In the genomic region with DNA sequence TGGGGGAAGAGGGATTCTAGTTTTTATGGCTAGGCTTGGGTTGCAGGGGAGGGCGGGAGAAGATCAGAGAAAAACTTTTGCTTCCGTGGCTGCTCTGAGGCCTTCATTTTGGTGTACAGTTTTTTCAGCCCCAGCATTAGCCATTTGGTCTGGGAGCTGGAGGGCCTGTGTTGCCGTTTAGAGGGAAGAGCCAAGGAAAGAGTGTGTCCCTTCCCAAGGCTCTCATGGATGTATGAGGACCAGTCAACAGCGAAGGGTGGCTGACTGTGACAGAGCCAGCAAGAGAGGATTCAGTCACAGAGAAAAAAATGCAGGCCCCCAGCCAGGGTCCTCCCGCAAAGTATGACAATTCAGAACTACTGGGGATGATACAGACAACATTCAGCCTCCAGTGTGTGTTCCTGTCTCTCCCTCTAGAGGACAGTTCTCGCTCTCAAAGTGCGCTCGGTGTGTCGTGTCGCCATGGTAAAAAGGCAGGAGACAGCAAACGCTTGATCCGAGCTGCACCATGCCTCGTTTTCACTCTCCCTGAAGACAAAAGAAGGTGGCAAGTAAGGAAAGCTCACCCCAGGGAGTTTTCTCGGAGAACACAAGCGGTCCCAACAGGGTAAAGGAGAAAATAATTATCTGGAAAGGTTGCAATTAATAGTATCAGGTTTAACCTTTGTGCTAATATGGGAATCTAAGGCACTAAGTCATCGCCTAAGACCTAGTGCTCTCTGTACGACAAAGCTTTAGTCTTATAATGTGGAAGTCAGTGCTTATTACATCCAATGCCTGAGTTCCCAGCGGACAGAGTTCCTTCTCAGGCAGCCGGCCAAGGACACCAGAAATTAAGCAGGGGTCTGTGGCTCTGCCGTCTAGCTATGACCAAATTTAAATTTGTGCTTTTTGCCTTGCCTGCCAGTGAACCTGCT, we compare ENCODE assay signal across 1 cellular context.
A peak's percentile ranks its signal among the peaks of the same experiment; 100 is the strongest.
TF ChIP-seq lines count a peak whose summit lies in the region.

No MANE protein-coding gene starts in this region.

TF ChIP-seq in K562, 482 proteins besides CTCF, POLR2A, EP300 and RAD21 (continued from another document and continues in another):
- TF ChIP-seq, protein P1, sequence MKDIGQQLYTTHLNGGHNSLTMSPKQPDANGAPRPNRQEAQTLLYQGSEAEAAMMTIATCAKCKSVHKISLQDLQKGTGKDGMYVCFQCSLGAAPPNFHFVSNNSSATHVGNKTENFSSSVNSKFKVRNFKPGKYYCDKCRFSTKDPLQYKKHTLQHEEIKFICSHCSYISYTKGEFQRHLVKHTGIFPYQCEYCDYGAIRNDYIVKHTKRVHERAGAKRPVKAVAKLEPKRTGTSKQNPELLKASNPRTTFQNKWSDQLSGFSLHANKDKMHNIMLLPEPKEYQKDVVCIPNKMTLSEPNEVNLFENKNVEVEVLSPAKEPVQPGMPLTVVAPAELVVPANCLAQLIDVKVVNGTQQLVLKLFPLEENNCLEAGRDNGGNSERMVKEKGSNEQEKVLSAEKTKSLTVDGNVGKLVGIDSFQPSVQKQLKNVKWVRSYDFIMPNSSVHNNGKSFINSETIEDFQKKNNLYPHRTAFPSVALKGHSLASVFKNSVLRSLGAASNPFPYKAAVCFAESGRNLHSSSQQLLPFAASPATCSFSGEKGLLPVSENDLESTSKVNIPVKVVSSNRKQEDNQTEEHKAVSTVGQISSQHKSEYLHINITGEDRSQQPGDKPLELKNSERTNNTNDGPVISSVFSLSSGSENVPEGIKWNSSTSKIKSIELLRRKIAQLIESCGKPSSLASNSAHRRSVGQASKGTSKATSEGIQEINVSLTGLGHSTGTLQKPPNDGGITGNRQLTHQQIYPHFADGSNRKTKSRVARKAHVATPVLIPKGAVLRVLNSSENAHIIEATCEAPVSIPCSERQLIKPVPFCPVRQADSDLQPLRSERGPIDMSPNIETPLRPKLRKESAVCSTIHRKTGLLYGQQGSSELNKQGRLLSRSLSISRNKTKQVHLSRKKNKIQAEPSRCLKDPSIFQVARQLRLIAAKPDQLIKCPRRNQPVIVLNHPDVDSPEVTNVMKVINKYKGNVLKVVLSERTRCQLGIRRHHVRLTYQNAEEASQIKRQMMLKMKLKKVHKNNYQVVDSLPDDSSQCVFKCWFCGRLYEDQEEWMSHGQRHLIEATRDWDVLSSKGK (CRISPR knock-in tag; IDR thresholded peaks at IDR 0.05), result no peak
- TF ChIP-seq, protein P2, sequence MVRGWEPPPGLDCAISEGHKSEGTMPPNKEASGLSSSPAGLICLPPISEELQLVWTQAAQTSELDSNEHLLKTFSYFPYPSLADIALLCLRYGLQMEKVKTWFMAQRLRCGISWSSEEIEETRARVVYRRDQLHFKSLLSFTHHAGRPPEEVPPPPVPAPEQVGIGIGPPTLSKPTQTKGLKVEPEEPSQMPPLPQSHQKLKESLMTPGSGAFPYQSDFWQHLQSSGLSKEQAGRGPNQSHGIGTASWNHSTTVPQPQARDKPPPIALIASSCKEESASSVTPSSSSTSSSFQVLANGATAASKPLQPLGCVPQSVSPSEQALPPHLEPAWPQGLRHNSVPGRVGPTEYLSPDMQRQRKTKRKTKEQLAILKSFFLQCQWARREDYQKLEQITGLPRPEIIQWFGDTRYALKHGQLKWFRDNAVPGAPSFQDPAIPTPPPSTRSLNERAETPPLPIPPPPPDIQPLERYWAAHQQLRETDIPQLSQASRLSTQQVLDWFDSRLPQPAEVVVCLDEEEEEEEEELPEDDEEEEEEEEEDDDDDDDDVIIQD (CRISPR knock-in tag; IDR thresholded peaks at IDR 0.05), result no peak
- TF ChIP-seq ZKSCAN3 (CRISPR knock-in tag; IDR thresholded peaks at IDR 0.05), result no peak
- TF ChIP-seq SP1 (CRISPR knock-in tag; IDR thresholded peaks at IDR 0.05), result no peak
- no peak for TF ChIP-seq CBFB (CRISPR knock-in tag; IDR thresholded peaks at IDR 0.05)
- TF ChIP-seq, protein P3, sequence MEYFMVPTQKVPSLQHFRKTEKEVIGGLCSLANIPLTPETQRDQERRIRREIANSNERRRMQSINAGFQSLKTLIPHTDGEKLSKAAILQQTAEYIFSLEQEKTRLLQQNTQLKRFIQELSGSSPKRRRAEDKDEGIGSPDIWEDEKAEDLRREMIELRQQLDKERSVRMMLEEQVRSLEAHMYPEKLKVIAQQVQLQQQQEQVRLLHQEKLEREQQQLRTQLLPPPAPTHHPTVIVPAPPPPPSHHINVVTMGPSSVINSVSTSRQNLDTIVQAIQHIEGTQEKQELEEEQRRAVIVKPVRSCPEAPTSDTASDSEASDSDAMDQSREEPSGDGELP (CRISPR knock-in tag; IDR thresholded peaks at IDR 0.05; ENCODE audit: borderline replicate concordance), result no peak
- no peak for TF ChIP-seq PCBP2 (IDR thresholded peaks at IDR 0.05; ENCODE audit: low read depth, low read length, poor library complexity, severe bottlenecking)
- TF ChIP-seq, protein P4, sequence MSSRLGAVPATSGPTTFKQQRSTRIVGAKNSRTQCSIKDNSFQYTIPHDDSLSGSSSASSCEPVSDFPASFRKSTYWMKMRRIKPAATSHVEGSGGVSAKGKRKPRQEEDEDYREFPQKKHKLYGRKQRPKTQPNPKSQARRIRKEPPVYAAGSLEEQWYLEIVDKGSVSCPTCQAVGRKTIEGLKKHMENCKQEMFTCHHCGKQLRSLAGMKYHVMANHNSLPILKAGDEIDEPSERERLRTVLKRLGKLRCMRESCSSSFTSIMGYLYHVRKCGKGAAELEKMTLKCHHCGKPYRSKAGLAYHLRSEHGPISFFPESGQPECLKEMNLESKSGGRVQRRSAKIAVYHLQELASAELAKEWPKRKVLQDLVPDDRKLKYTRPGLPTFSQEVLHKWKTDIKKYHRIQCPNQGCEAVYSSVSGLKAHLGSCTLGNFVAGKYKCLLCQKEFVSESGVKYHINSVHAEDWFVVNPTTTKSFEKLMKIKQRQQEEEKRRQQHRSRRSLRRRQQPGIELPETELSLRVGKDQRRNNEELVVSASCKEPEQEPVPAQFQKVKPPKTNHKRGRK (tag; IDR thresholded peaks at IDR 0.05), result no peak
- 0 out of 2 replicates have a peak, but pooled peaks have one; percentile 30 for TF ChIP-seq ELF1 (tag; IDR thresholded peaks at IDR 0.05)
- TF ChIP-seq ZNF436 (CRISPR knock-in tag; IDR thresholded peaks at IDR 0.05), result no peak
- TF ChIP-seq, protein P5, sequence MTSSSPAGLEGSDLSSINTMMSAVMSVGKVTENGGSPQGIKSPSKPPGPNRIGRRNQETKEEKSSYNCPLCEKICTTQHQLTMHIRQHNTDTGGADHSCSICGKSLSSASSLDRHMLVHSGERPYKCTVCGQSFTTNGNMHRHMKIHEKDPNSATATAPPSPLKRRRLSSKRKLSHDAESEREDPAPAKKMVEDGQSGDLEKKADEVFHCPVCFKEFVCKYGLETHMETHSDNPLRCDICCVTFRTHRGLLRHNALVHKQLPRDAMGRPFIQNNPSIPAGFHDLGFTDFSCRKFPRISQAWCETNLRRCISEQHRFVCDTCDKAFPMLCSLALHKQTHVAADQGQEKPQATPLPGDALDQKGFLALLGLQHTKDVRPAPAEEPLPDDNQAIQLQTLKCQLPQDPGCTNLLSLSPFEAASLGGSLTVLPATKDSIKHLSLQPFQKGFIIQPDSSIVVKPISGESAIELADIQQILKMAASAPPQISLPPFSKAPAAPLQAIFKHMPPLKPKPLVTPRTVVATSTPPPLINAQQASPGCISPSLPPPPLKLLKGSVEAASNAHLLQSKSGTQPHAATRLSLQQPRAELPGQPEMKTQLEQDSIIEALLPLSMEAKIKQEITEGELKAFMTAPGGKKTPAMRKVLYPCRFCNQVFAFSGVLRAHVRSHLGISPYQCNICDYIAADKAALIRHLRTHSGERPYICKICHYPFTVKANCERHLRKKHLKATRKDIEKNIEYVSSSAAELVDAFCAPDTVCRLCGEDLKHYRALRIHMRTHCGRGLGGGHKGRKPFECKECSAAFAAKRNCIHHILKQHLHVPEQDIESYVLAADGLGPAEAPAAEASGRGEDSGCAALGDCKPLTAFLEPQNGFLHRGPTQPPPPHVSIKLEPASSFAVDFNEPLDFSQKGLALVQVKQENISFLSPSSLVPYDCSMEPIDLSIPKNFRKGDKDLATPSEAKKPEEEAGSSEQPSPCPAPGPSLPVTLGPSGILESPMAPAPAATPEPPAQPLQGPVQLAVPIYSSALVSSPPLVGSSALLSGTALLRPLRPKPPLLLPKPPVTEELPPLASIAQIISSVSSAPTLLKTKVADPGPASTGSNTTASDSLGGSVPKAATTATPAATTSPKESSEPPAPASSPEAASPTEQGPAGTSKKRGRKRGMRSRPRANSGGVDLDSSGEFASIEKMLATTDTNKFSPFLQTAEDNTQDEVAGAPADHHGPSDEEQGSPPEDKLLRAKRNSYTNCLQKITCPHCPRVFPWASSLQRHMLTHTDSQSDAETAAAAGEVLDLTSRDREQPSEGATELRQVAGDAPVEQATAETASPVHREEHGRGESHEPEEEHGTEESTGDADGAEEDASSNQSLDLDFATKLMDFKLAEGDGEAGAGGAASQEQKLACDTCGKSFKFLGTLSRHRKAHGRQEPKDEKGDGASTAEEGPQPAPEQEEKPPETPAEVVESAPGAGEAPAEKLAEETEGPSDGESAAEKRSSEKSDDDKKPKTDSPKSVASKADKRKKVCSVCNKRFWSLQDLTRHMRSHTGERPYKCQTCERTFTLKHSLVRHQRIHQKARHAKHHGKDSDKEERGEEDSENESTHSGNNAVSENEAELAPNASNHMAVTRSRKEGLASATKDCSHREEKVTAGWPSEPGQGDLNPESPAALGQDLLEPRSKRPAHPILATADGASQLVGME (CRISPR knock-in tag; IDR thresholded peaks at IDR 0.05), result no peak
- 0 out of 2 replicates have a peak, but pooled peaks have one; percentile 19 for TF ChIP-seq HCFC1 (IDR thresholded peaks at IDR 0.05; ENCODE audit: low read depth, low read length)
- TF ChIP-seq, protein P6, sequence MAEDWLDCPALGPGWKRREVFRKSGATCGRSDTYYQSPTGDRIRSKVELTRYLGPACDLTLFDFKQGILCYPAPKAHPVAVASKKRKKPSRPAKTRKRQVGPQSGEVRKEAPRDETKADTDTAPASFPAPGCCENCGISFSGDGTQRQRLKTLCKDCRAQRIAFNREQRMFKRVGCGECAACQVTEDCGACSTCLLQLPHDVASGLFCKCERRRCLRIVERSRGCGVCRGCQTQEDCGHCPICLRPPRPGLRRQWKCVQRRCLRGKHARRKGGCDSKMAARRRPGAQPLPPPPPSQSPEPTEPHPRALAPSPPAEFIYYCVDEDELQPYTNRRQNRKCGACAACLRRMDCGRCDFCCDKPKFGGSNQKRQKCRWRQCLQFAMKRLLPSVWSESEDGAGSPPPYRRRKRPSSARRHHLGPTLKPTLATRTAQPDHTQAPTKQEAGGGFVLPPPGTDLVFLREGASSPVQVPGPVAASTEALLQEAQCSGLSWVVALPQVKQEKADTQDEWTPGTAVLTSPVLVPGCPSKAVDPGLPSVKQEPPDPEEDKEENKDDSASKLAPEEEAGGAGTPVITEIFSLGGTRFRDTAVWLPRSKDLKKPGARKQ (CRISPR knock-in tag; IDR thresholded peaks at IDR 0.05), result peak; percentile 93
- no peak for TF ChIP-seq SIX5 (IDR thresholded peaks at IDR 0.05; ENCODE audit: borderline replicate concordance in 1 of 2, insufficient read depth in 1 of 2, low read depth in 1 of 2, low read length in 2 of 2)
- TF ChIP-seq SRF (CRISPR knock-in tag; IDR thresholded peaks at IDR 0.05), result no peak
- no peak for TF ChIP-seq TFAM (CRISPR knock-in tag; conservative IDR thresholded peaks at IDR 0.05)
- TF ChIP-seq, protein P7, sequence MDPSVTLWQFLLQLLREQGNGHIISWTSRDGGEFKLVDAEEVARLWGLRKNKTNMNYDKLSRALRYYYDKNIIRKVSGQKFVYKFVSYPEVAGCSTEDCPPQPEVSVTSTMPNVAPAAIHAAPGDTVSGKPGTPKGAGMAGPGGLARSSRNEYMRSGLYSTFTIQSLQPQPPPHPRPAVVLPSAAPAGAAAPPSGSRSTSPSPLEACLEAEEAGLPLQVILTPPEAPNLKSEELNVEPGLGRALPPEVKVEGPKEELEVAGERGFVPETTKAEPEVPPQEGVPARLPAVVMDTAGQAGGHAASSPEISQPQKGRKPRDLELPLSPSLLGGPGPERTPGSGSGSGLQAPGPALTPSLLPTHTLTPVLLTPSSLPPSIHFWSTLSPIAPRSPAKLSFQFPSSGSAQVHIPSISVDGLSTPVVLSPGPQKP (CRISPR knock-in tag; IDR thresholded peaks at IDR 0.05), result no peak
- TF ChIP-seq U2AF1 (optimal IDR thresholded peaks at IDR 0.05; ENCODE audit: low read depth, low read length), result no peak
- TF ChIP-seq, protein P8, sequence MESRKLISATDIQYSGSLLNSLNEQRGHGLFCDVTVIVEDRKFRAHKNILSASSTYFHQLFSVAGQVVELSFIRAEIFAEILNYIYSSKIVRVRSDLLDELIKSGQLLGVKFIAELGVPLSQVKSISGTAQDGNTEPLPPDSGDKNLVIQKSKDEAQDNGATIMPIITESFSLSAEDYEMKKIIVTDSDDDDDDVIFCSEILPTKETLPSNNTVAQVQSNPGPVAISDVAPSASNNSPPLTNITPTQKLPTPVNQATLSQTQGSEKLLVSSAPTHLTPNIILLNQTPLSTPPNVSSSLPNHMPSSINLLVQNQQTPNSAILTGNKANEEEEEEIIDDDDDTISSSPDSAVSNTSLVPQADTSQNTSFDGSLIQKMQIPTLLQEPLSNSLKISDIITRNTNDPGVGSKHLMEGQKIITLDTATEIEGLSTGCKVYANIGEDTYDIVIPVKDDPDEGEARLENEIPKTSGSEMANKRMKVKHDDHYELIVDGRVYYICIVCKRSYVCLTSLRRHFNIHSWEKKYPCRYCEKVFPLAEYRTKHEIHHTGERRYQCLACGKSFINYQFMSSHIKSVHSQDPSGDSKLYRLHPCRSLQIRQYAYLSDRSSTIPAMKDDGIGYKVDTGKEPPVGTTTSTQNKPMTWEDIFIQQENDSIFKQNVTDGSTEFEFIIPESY (CRISPR knock-in tag; IDR thresholded peaks at IDR 0.05), result peak; percentile 89
- TF ChIP-seq ZFX (CRISPR knock-in tag; IDR thresholded peaks at IDR 0.05), result 0 out of 2 replicates have a peak, but pooled peaks have one; percentile 17
- TF ChIP-seq ZNF274 (IDR thresholded peaks at IDR 0.05; ENCODE audit: borderline replicate concordance, low read depth, low read length), result no peak
- TF ChIP-seq, protein P9, sequence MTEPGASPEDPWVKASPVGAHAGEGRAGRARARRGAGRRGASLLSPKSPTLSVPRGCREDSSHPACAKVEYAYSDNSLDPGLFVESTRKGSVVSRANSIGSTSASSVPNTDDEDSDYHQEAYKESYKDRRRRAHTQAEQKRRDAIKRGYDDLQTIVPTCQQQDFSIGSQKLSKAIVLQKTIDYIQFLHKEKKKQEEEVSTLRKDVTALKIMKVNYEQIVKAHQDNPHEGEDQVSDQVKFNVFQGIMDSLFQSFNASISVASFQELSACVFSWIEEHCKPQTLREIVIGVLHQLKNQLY (CRISPR knock-in tag; conservative IDR thresholded peaks at IDR 0.05), result no peak
- no peak for TF ChIP-seq CBX8 (IDR thresholded peaks at IDR 0.05; ENCODE audit: borderline replicate concordance, extremely low read depth, low read depth, low read length, poor library complexity, severe bottlenecking)
- no peak for TF ChIP-seq THRAP3 (IDR thresholded peaks at IDR 0.05; ENCODE audit: borderline replicate concordance)
- TF ChIP-seq, protein P10, sequence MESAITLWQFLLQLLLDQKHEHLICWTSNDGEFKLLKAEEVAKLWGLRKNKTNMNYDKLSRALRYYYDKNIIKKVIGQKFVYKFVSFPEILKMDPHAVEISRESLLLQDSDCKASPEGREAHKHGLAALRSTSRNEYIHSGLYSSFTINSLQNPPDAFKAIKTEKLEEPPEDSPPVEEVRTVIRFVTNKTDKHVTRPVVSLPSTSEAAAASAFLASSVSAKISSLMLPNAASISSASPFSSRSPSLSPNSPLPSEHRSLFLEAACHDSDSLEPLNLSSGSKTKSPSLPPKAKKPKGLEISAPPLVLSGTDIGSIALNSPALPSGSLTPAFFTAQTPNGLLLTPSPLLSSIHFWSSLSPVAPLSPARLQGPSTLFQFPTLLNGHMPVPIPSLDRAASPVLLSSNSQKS (CRISPR knock-in tag; IDR thresholded peaks at IDR 0.05), result no peak
- no peak for TF ChIP-seq HOXB6 (CRISPR knock-in tag; IDR thresholded peaks at IDR 0.05; ENCODE audit: borderline replicate concordance)
- 0 out of 2 replicates have a peak, but pooled peaks have one; percentile 6 for TF ChIP-seq ZNF766 (CRISPR knock-in tag; conservative IDR thresholded peaks at IDR 0.05)
- TF ChIP-seq ZFPM2 (CRISPR knock-in tag; IDR thresholded peaks at IDR 0.05), result no peak
- no peak for TF ChIP-seq NFATC3 (IDR thresholded peaks at IDR 0.05)
